ENCODE assay signal across 8 cellular contexts in the genomic region with DNA sequence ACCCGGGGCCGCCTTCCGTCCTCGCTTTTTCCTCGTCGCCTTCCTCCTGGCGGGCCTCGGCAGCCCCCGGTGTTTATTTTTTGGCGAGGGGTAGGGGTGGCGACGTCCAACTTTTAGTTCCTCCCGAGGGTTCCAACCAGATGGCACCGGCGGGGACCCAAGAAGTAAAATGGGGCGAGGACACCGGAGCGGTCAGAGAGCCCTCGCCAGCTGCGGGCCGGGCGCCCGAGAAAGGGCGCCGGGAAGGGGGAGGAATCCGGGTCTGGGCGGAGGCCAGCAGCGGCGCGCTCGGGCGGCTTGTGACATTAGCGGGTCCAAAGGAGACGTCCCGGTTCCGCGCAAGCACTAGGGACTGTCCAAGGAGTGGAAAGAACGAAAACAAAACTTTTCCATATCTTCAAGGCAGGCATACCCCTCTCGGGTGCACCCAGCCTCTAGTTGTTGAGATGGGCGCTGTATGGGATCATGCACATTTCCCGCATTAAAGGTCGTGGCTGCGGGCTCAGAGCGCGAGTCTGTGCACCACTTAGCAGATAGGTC. TPM values are rescaled to one million over a fixed set of nuclear protein-coding genes. Genes with fewer than 3 reads are reported as not detected.
DNase-seq lines count a peak whose midpoint lies in the region; ATAC-seq, FAIRE-seq and TF ChIP-seq lines count a peak whose summit lies in the region.

No MANE protein-coding gene starts in this region.

- intact Hi-C loops in left lung (cut with DNase I), result no loop called here

- H3K4me3 ChIP-seq in BE2C (ENCODE audit: low read depth, low read length), result peak overlapping the region; percentile 80
- peak overlapping the region; percentile 40 for H3K4me3 ChIP-seq in WERI-Rb-1 (ENCODE audit: low read depth, low read length)
- H3K4me3 ChIP-seq in duodenal mucosa (ENCODE audit: low read depth in 1 of 2, low read length in 2 of 2), result peak overlapping the region; percentile 85 to 91
- H3K4me3 ChIP-seq in left lung, result peak overlapping the region; percentile 71 to 78

- H3K9me3 ChIP-seq in BE2C (no peaks in the 10 kb centered on the region), WERI-Rb-1 (ENCODE audit: severe bottlenecking) (peaks cover 3% of the 10 kb centered on the region), duodenal mucosa (ENCODE audit: control insufficient read depth in 1 of 2, low read length in 2 of 2) (peaks cover 0 to 3% of the 10 kb centered on the region in 2 donors), left lung (no peaks in the 10 kb centered on the region)

- DNase-seq in BE2C (peak; percentile 30), GM19239 (ENCODE audit: insufficient read length, low spot score) (peak; percentile 26), WERI-Rb-1 (no peak), left lung (peak; percentile 54 to 87)
- peak; percentile 8 to 61 for DNase-seq in stimulated activated effector memory CD8-positive, alpha-beta T cell treated with anti-CD3 and anti-CD28 coated beads, Interleukin-12 subunit alpha, Interleukin-12 subunit beta, amount 100 ng/mL, for 72 hours (ENCODE audit: low spot score in 2 of 2)

- FAIRE-seq in GM19239 (lab: Jason Lieb, UNC), result no peak

- peak overlapping the region; percentile 80 for H3K27ac Mint-ChIP-seq in stimulated activated effector memory CD8-positive, alpha-beta T cell treated with anti-CD3 and anti-CD28 coated beads, Interleukin-12 subunit alpha, Interleukin-12 subunit beta, amount 100 ng/mL, for 72 hours

- peaks cover 32% of the 10 kb centered on the region for H3K4me1 Mint-ChIP-seq in stimulated activated effector memory CD8-positive, alpha-beta T cell treated with anti-CD3 and anti-CD28 coated beads, Interleukin-12 subunit alpha, Interleukin-12 subunit beta, amount 100 ng/mL, for 72 hours

- ATAC-seq in HG03354 (IDR thresholded peaks at IDR 0.05; ENCODE audit: poor library complexity, severe bottlenecking, unreplicated experiment) (peak; percentile 20), left lung (peak; percentile 64), GM18861 (IDR thresholded peaks at IDR 0.05; ENCODE audit: unreplicated experiment) (no peak)
- ATAC-seq in stimulated activated effector memory CD8-positive, alpha-beta T cell treated with anti-CD3 and anti-CD28 coated beads, Interleukin-12 subunit alpha, Interleukin-12 subunit beta, amount 100 ng/mL, for 72 hours, result peak; percentile 31

- peak overlapping the region; percentile 72 to 84 for H3K9ac ChIP-seq in duodenal mucosa (ENCODE audit: low read depth in 1 of 2, low read length in 2 of 2)

- no peaks in the 10 kb centered on the region for H3K36me3 Mint-ChIP-seq in stimulated activated effector memory CD8-positive, alpha-beta T cell treated with anti-CD3 and anti-CD28 coated beads, Interleukin-12 subunit alpha, Interleukin-12 subunit beta, amount 100 ng/mL, for 72 hours

- H3K27me3 ChIP-seq in BE2C (no peaks in the 10 kb centered on the region), WERI-Rb-1 (ENCODE audit: insufficient read depth, low read depth, severe bottlenecking) (peaks cover 62% of the 10 kb centered on the region), duodenal mucosa (ENCODE audit: control insufficient read depth in 1 of 2, insufficient read depth in 2 of 2, low read length in 2 of 2) (no peaks in the 10 kb centered on the region), left lung (peaks cover 0 to 3% of the 10 kb centered on the region in 2 donors)

- H3K4me1 ChIP-seq in BE2C, result no peaks in the 10 kb centered on the region; the same call in 1 of the 2 replicates
- peaks cover 32 to 36% of the 10 kb centered on the region in 2 donors for H3K4me1 ChIP-seq in duodenal mucosa (ENCODE audit: control insufficient read depth in 1 of 2, insufficient read depth in 2 of 2, low read length in 2 of 2)
- H3K4me1 ChIP-seq in left lung, result peaks cover 12 to 25% of the 10 kb centered on the region in 2 donors

- no peaks in the 10 kb centered on the region for H3K9me3 Mint-ChIP-seq in stimulated activated effector memory CD8-positive, alpha-beta T cell treated with anti-CD3 and anti-CD28 coated beads, Interleukin-12 subunit alpha, Interleukin-12 subunit beta, amount 100 ng/mL, for 72 hours

- H3K27ac ChIP-seq in WERI-Rb-1 (no peak overlapping the region), duodenal mucosa (ENCODE audit: low read depth, low read length) (peak overlapping the region; percentile 83), left lung (peak overlapping the region; percentile 90 to 93)

- no peaks in the 10 kb centered on the region for H3K36me3 ChIP-seq in BE2C
- no peaks in the 10 kb centered on the region for H3K36me3 ChIP-seq in WERI-Rb-1
- H3K36me3 ChIP-seq in duodenal mucosa (ENCODE audit: control insufficient read depth in 1 of 2, insufficient read depth in 2 of 2, low read length in 2 of 2), result no peaks in the 10 kb centered on the region
- H3K36me3 ChIP-seq in left lung, result no peaks in the 10 kb centered on the region

- TF ChIP-seq CTCF in BE2C (IDR thresholded peaks at IDR 0.05; ENCODE audit: low read depth, low read length) (no peak), WERI-Rb-1 (IDR thresholded peaks at IDR 0.05; ENCODE audit: low read depth, low read length) (no peak), left lung (IDR thresholded peaks at IDR 0.05) (no peak)

- peak overlapping the region; percentile 77 for H3K4me3 Mint-ChIP-seq in stimulated activated effector memory CD8-positive, alpha-beta T cell treated with anti-CD3 and anti-CD28 coated beads, Interleukin-12 subunit alpha, Interleukin-12 subunit beta, amount 100 ng/mL, for 72 hours

RNA-seq across cellular contexts. Expression of gene USP46, which starts 0.7 kb away (rescaled TPM):
- 4.8 TPM for polyA plus RNA-seq in BE2C (2012; ENCODE audit: insufficient read depth, insufficient read length, low read depth)
- 10 to 100 TPM; 18.2 to 22.1 TPM for total RNA-seq in left lung
